13 cellular contexts compared by ENCODE assay signal in genomic region chr19:18834644-18834984, GRCh38. TPM values are rescaled to one million over a fixed set of nuclear protein-coding genes. Genes with fewer than 3 reads are reported as not detected.
A peak's percentile ranks its signal among the peaks of the same experiment; 100 is the strongest.
DNase-seq lines count a peak whose midpoint lies in the region; ATAC-seq lines count a peak whose summit lies in the region.
"Had no signal": no experiment of that assay in that cellular context is flagged by ENCODE, and none has a peak within 500 bp of the region (broad histone marks: within the 10 kb centered on the region; RNA-seq: fewer than 3 reads in every experiment).

No MANE protein-coding gene starts in this region.

- H3K9me3 Mint-ChIP-seq in activated CD4-positive, alpha-beta T cell treated with anti-CD3 and anti-CD28 coated beads, Interleukin-2, amount 10 ng/mL, durations not matched to agents 7 days and 5 days, result no peaks in the 10 kb centered on the region
- H3K9me3 Mint-ChIP-seq in activated naive CD4-positive, alpha-beta T cell treated with anti-CD3 and anti-CD28 coated beads, Interleukin-2, amount 50 U/mL, for 72 hours, result no peaks in the 10 kb centered on the region
- H3K9me3 Mint-ChIP-seq in immature natural killer cell, result no peaks in the 10 kb centered on the region

- peaks cover 0 to 11% (median 5%) of the 10 kb centered on the region in 5 donors for H3K36me3 ChIP-seq in subcutaneous abdominal adipose tissue (ENCODE audit: control insufficient read depth in 5 of 5, insufficient read depth in 5 of 5, low read length in 5 of 5)

- CTCF ChIA-PET in activated CD4-positive, alpha-beta T cell treated with anti-CD3 and anti-CD28 coated beads, Interleukin-2, amount 10 ng/mL, durations not matched to agents 7 days and 5 days (lab: Charles Lee), result interaction anchor here (0.9 to 1.4 kb wide), 2 partner anchors 13 to 246 kb away, joined by 3 to 4 read pairs; no protein-coding TSS in a partner anchor

- H3K27ac Mint-ChIP-seq in activated CD4-positive, alpha-beta T cell treated with anti-CD3 and anti-CD28 coated beads, Interleukin-2, amount 10 ng/mL, durations not matched to agents 7 days and 5 days, result no peak overlapping the region
- H3K27ac Mint-ChIP-seq in activated naive CD4-positive, alpha-beta T cell treated with anti-CD3 and anti-CD28 coated beads, Interleukin-2, amount 50 U/mL, for 72 hours, result peak overlapping the region; percentile 84 to 92
- peak overlapping the region; percentile 53 to 87 (median 79) for H3K27ac Mint-ChIP-seq in immature natural killer cell

- no peaks in the 10 kb centered on the region for H3K27me3 Mint-ChIP-seq in activated CD4-positive, alpha-beta T cell treated with anti-CD3 and anti-CD28 coated beads, Interleukin-2, amount 10 ng/mL, durations not matched to agents 7 days and 5 days
- H3K27me3 Mint-ChIP-seq in immature natural killer cell (ENCODE audit: low read depth in 3 of 3), result peaks cover 0 to 5% (median 0%) of the 10 kb centered on the region in 3 donors

- in situ Hi-C loops in KBM-7 (cut with MboI; ENCODE audit: low pct_unique_long_range_greater_than_20kb, low sequenced_read_pairs), result no loop called here

- no peak for ATAC-seq in activated naive CD4-positive, alpha-beta T cell treated with anti-CD3 and anti-CD28 coated beads, Interleukin-2, amount 50 U/mL, for 72 hours
- no peak for ATAC-seq in HG03520 (IDR thresholded peaks at IDR 0.05; ENCODE audit: unreplicated experiment)

- POLR2A ChIA-PET in activated CD4-positive, alpha-beta T cell treated with anti-CD3 and anti-CD28 coated beads, Interleukin-2, amount 10 ng/mL, durations not matched to agents 7 days and 5 days (lab: Charles Lee), result no interaction called here

- no peak for DNase-seq in activated CD4-positive, alpha-beta T cell treated with anti-CD3 and anti-CD28 coated beads, Interleukin-2, amount 10 ng/mL, durations not matched to agents 7 days and 5 days
- DNase-seq in activated CD4-positive, alpha-beta T cell treated with anti-CD3 and anti-CD28 coated beads, Interleukin-2, amount 50 U/mL, for 4 hours, result no peak
- no peak for DNase-seq in activated naive CD4-positive, alpha-beta T cell treated with anti-CD3 and anti-CD28 coated beads, Interleukin-2, amount 50 U/mL, for 72 hours (ENCODE audit: low spot score in 2 of 2)
- DNase-seq in immature natural killer cell (no peak), KBM-7 (no peak)
- no peak for DNase-seq in stimulated activated naive CD4-positive, alpha-beta T cell (lab: John Stamatoyannopoulos, UW)
- DNase-seq: HCEC 1CT, RPMI8226 had no signal

- H3K9ac ChIP-seq in subcutaneous abdominal adipose tissue (ENCODE audit: low read length in 5 of 5), result peak overlapping the region in 4 of 5 donors; percentile 43 to 85 (median 66)

- peaks cover 48% of the 10 kb centered on the region for H3K36me3 Mint-ChIP-seq in activated CD4-positive, alpha-beta T cell treated with anti-CD3 and anti-CD28 coated beads, Interleukin-2, amount 10 ng/mL, durations not matched to agents 7 days and 5 days (ENCODE audit: low read depth)
- peaks cover 27 to 46% of the 10 kb centered on the region in 2 donors for H3K36me3 Mint-ChIP-seq in activated naive CD4-positive, alpha-beta T cell treated with anti-CD3 and anti-CD28 coated beads, Interleukin-2, amount 50 U/mL, for 72 hours
- peaks cover 0 to 17% (median 0%) of the 10 kb centered on the region in 3 donors for H3K36me3 Mint-ChIP-seq in immature natural killer cell

- H3K4me1 ChIP-seq in subcutaneous abdominal adipose tissue (ENCODE audit: control insufficient read depth in 5 of 5, insufficient read depth in 5 of 5, low read length in 5 of 5), result peaks cover 10 to 68% (median 53%) of the 10 kb centered on the region in 5 donors

- no peaks in the 10 kb centered on the region for H3K9me3 ChIP-seq in subcutaneous abdominal adipose tissue (ENCODE audit: control insufficient read depth in 5 of 5, low read length in 5 of 5)
- H3K9me3 ChIP-seq: upper lobe of left lung had no signal

- H3K27ac ChIP-seq in subcutaneous abdominal adipose tissue (ENCODE audit: low read depth, low read length), result no peak overlapping the region

- no peaks in the 10 kb centered on the region for H3K27me3 ChIP-seq in subcutaneous abdominal adipose tissue (ENCODE audit: control insufficient read depth in 5 of 5, insufficient read depth in 4 of 5, low read length in 5 of 5)
- H3K27me3 ChIP-seq: upper lobe of left lung had no signal

- peak overlapping the region in 4 of 5 donors; percentile 81 to 88 (median 83) for H3K4me3 ChIP-seq in subcutaneous abdominal adipose tissue (ENCODE audit: low read depth in 1 of 5, low read length in 5 of 5)

- H3K4me3 Mint-ChIP-seq in activated CD4-positive, alpha-beta T cell treated with anti-CD3 and anti-CD28 coated beads, Interleukin-2, amount 10 ng/mL, durations not matched to agents 7 days and 5 days, result peak overlapping the region; percentile 96
- peak overlapping the region; percentile 91 to 95 (median 93) for H3K4me3 Mint-ChIP-seq in immature natural killer cell

- peaks cover 47% of the 10 kb centered on the region for H3K4me1 Mint-ChIP-seq in activated CD4-positive, alpha-beta T cell treated with anti-CD3 and anti-CD28 coated beads, Interleukin-2, amount 10 ng/mL, durations not matched to agents 7 days and 5 days
- H3K4me1 Mint-ChIP-seq in immature natural killer cell, result peaks cover 67% of the 10 kb centered on the region in 2 donors

RNA-seq across cellular contexts. Expression of gene UPF1, which starts 2.9 kb away (rescaled TPM):
- 10 to 100 TPM; 89.4 to 97.3 TPM for total RNA-seq in activated CD4-positive, alpha-beta T cell treated with anti-CD3 and anti-CD28 coated beads, Interleukin-2, amount 10 ng/mL, durations not matched to agents 7 days and 5 days
- total RNA-seq in activated naive CD4-positive, alpha-beta T cell treated with anti-CD3 and anti-CD28 coated beads, Interleukin-2, amount 50 U/mL, for 72 hours, result 100 to 1,000 TPM in 1 of 2 donors, 10 to 100 TPM in 1; 81.6 to 109 TPM
- polyA plus RNA-seq in immature natural killer cell, result 10 to 100 TPM in 1 of 3 donors, 1 to 10 TPM in 2; 1.1 to 16.6 (median 5.2) TPM

RNA-seq across cellular contexts. Expression of gene COMP, which starts 43.5 kb away (rescaled TPM):
- not detected for total RNA-seq in activated CD4-positive, alpha-beta T cell treated with anti-CD3 and anti-CD28 coated beads, Interleukin-2, amount 10 ng/mL, durations not matched to agents 7 days and 5 days
- total RNA-seq in activated naive CD4-positive, alpha-beta T cell treated with anti-CD3 and anti-CD28 coated beads, Interleukin-2, amount 50 U/mL, for 72 hours, result not detected
- polyA plus RNA-seq in immature natural killer cell, result not detected
- total RNA-seq: glomerular endothelial cell, LHCN-M2 had no signal
